ENCODE assay signal across 9 cellular contexts in the genomic region with DNA sequence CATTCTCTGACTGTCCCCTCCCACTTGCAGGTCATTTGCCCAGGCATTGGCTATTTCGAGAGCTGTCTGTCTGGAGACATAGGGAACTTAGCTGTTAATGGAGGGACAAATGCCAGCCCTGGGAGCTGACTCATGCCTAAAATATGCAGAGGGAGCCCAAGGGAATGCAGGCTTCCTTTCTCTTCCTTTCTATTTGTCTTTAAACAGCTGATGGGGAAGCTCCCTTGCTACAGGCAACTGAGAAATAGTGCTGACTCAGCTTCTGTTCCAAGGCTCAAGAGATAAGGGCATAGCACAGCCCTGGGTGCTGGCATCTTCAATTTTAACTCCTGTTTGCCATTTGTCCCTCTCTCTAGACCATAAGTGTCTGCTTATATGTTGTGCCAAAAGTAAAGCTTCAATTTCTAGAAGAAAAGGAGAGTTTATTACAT.
DNase-seq lines count a peak whose midpoint lies in the region; ATAC-seq and TF ChIP-seq lines count a peak whose summit lies in the region.
"Had no signal": no experiment of that assay in that cellular context is flagged by ENCODE, and none has a peak within 500 bp of the region (broad histone marks: within the 10 kb centered on the region; RNA-seq: fewer than 3 reads in every experiment).

No MANE protein-coding gene starts in this region.

- no peaks in the 10 kb centered on the region for H3K36me3 Mint-ChIP-seq in activated naive CD4-positive, alpha-beta T cell treated with anti-CD3 and anti-CD28 coated beads for 36 hours (ENCODE audit: low read depth)
- no peaks in the 10 kb centered on the region for H3K36me3 Mint-ChIP-seq in CD14-positive monocyte
- H3K36me3 Mint-ChIP-seq: activated naive CD8-positive, alpha-beta T cell had no signal

- intact Hi-C loops in adrenal gland (cut with DNase I) (loop anchor here in 1 of 2 donors (10.0 kb wide), 3 partner anchors 135 to 435 kb away; a partner anchor contains a TSS), right cardiac atrium (cut with DNase I) (loop anchor here in 3 of 4 donors (5.0 kb wide), 2 partner anchors 438 to 443 kb away; a partner anchor contains a TSS), sciatic nerve (cut with DNase I) (no loop called here), CD14-positive monocyte (cut with micrococcal nuclease) (loop anchor here in 1 of 2 donors (5.0 to 10.0 kb wide), 3 partner anchors 85 to 443 kb away; a partner anchor contains a TSS)
- intact Hi-C loops in activated naive CD4-positive, alpha-beta T cell treated with anti-CD3 and anti-CD28 coated beads for 36 hours (cut with micrococcal nuclease), result loop anchor here (5.0 kb wide), 4 partner anchors 132 to 323 kb away; no protein-coding TSS in a partner anchor

- peaks cover 33% of the 10 kb centered on the region for H3K4me1 ChIP-seq in HUES48 (ENCODE audit: control insufficient read depth, insufficient read depth, low read length)
- H3K4me1 ChIP-seq in adrenal gland (replicated peaks in 1 of 2), result peaks cover 4 to 18% of the 10 kb centered on the region in 2 donors
- H3K4me1 ChIP-seq in right cardiac atrium (ENCODE audit: control insufficient read depth, insufficient read depth, low read length), result peaks cover 2% of the 10 kb centered on the region

- POLR2A ChIA-PET in AG04450 (lab: Yijun Ruan, JAX), result no interaction called here

- peak; percentile 69 for DNase-seq in AG04450 (ENCODE audit: low read depth, low spot score)
- peak; percentile 80 to 97 (median 94) for DNase-seq in adrenal gland
- peak; percentile 75 to 85 (median 84) for DNase-seq in right cardiac atrium
- peak; percentile 75 for DNase-seq in sciatic nerve (ENCODE audit: low spot score)
- no peak for DNase-seq in activated naive CD4-positive, alpha-beta T cell treated with anti-CD3 and anti-CD28 coated beads for 36 hours
- no peak for DNase-seq in activated effector memory CD4-positive, alpha-beta T cell treated with anti-CD3 and anti-CD28 coated beads, Interleukin-2, amount 50 U/mL, for 16 hours
- DNase-seq in CD14-positive monocyte (ENCODE audit: low spot score), result no peak

- peaks cover 9% of the 10 kb centered on the region for H3K4me1 Mint-ChIP-seq in activated naive CD4-positive, alpha-beta T cell treated with anti-CD3 and anti-CD28 coated beads for 36 hours (ENCODE audit: low read depth)
- peaks cover 10% of the 10 kb centered on the region for H3K4me1 Mint-ChIP-seq in CD14-positive monocyte

- no peaks in the 10 kb centered on the region for H3K9me3 Mint-ChIP-seq in activated naive CD4-positive, alpha-beta T cell treated with anti-CD3 and anti-CD28 coated beads for 36 hours
- H3K9me3 Mint-ChIP-seq in CD14-positive monocyte, result peaks cover 0 to 4% (median 0%) of the 10 kb centered on the region in 7 donors

- H3K4me3 Mint-ChIP-seq in activated naive CD4-positive, alpha-beta T cell treated with anti-CD3 and anti-CD28 coated beads for 36 hours, result no peak overlapping the region
- no peak overlapping the region for H3K4me3 Mint-ChIP-seq in CD14-positive monocyte
- H3K4me3 Mint-ChIP-seq: activated naive CD8-positive, alpha-beta T cell had no signal

- no peaks in the 10 kb centered on the region for H3K27me3 Mint-ChIP-seq in activated naive CD4-positive, alpha-beta T cell treated with anti-CD3 and anti-CD28 coated beads for 36 hours (ENCODE audit: low read depth)
- H3K27me3 Mint-ChIP-seq in CD14-positive monocyte (ENCODE audit: low read depth in 3 of 3), result peaks cover 0 to 4% (median 2%) of the 10 kb centered on the region in 3 donors
- H3K27me3 Mint-ChIP-seq: activated naive CD8-positive, alpha-beta T cell had no signal

- TF ChIP-seq CTCF in AG04450 (IDR thresholded peaks at IDR 0.05; ENCODE audit: low read depth, low read length) (no peak), adrenal gland (IDR thresholded peaks at IDR 0.05) (no peak), CD14-positive monocyte (IDR thresholded peaks at IDR 0.05) (no peak)

- H3K27me3 ChIP-seq in AG04450 (ENCODE audit: control insufficient read depth, insufficient read depth, low read length) (no peaks in the 10 kb centered on the region), HUES48 (ENCODE audit: control insufficient read depth, insufficient read depth, low read length) (no peaks in the 10 kb centered on the region), adrenal gland (no peaks in the 10 kb centered on the region), right cardiac atrium (ENCODE audit: control insufficient read depth, insufficient read depth) (no peaks in the 10 kb centered on the region)

- no peak overlapping the region for H3K27ac ChIP-seq in AG04450 (ENCODE audit: low read depth, low read length)
- H3K27ac ChIP-seq in HUES48 (ENCODE audit: low read depth, low read length), result peak overlapping the region; percentile 90
- H3K27ac ChIP-seq in adrenal gland, result peak overlapping the region in 3 of 5 donors; percentile 19 to 83 (median 34)
- H3K27ac ChIP-seq in right cardiac atrium (ENCODE audit: low read length), result no peak overlapping the region

- H3K9me3 ChIP-seq in AG04450 (ENCODE audit: control insufficient read depth, insufficient read depth, low read length) (no peaks in the 10 kb centered on the region; the same call in 1 of the 2 replicates), HUES48 (ENCODE audit: control insufficient read depth, insufficient read depth, low read length) (no peaks in the 10 kb centered on the region), adrenal gland (replicated peaks in 1 of 3) (no peaks in the 10 kb centered on the region), right cardiac atrium (ENCODE audit: control insufficient read depth, low read length) (no peaks in the 10 kb centered on the region)

- no peak overlapping the region for H3K4me3 ChIP-seq in AG04450 (ENCODE audit: low read depth, low read length)
- peak overlapping the region; percentile 4; the same call in 1 of the 2 replicates for H3K4me3 ChIP-seq in HUES48 (ENCODE audit: low read depth, low read length)
- no peak overlapping the region for H3K4me3 ChIP-seq in adrenal gland
- no peak overlapping the region for H3K4me3 ChIP-seq in right cardiac atrium (ENCODE audit: low read length)

- ATAC-seq in right cardiac atrium, result peak; percentile 93 to 96
- peak; percentile 92 for ATAC-seq in sciatic nerve

- no peak overlapping the region for H3K27ac Mint-ChIP-seq in activated naive CD4-positive, alpha-beta T cell treated with anti-CD3 and anti-CD28 coated beads for 36 hours
- H3K27ac Mint-ChIP-seq in CD14-positive monocyte, result no peak overlapping the region
- H3K27ac Mint-ChIP-seq: activated naive CD8-positive, alpha-beta T cell had no signal

- no peak for TF ChIP-seq POLR2A in adrenal gland (IDR thresholded peaks at IDR 0.05)

- CTCF ChIA-PET in AG04450 (lab: Charles Lee), result interaction anchor here (0.9 to 1.1 kb wide), 3 partner anchors 47 to 442 kb away, joined by 3 to 5 read pairs (median 3); no protein-coding TSS in a partner anchor
- CTCF ChIA-PET in activated naive CD4-positive, alpha-beta T cell treated with anti-CD3 and anti-CD28 coated beads for 36 hours (lab: Charles Lee), result interaction anchor here (0.6 to 1.0 kb wide), 3 partner anchors 10 to 330 kb away, joined by 3 read pairs; no protein-coding TSS in a partner anchor

- H3K9ac ChIP-seq in HUES48 (ENCODE audit: low read depth, low read length), result no peak overlapping the region

- H3K36me3 ChIP-seq in HUES48 (ENCODE audit: control insufficient read depth, insufficient read depth, low read length), result no peaks in the 10 kb centered on the region
- no peaks in the 10 kb centered on the region for H3K36me3 ChIP-seq in adrenal gland (replicated peaks in 1 of 2)

- WGBS in adrenal gland, 4 donors, result 0 to 13% (median 6%) methylated on average over 1 of the region's 1 CpG
- WGBS in right cardiac atrium, result 4% methylated on average over 1 of the region's 1 CpG

Comparison
In these comparisons a context has a peak if more than half of its experiments do, and no peak if none do; other contexts are left out.
1. DNase-seq: peak in AG04450 (single experiment), adrenal gland (7 of 7), right cardiac atrium (3 of 3) and sciatic nerve (single experiment); none in activated naive CD4-positive, alpha-beta T cell treated with anti-CD3 and anti-CD28 coated beads for 36 hours (single experiment), activated effector memory CD4-positive, alpha-beta T cell treated with anti-CD3 and anti-CD28 coated beads, Interleukin-2, amount 50 U/mL, for 16 hours (single experiment) and CD14-positive monocyte (single experiment).
2. H3K27ac ChIP-seq: peak in HUES48 (single experiment) and adrenal gland (3 of 5); none in AG04450 (single experiment) and right cardiac atrium (single experiment).